Comparison of ENCODE assay signal across 1 cellular context in the genomic region with DNA sequence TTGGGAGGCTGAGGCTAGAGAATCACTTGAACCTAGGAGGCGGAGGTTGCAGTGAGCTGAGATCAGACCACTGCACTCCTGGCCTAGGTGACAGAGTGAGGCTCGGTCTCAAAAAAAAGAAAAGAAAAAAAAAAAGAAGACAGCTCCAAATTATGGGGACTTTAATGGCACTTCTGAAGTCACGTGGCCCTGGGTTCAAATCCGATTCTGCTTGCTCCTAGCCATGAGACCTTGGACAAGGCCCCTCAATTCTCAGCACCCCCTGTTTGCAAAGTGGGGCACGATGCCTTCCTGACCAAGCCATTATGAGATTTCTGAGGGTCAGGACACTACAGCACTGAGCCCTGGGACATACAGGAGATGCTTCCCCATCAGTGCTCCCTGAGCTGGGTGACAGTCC.
TF ChIP-seq lines count a peak whose summit lies in the region.

No MANE protein-coding gene starts in this region.

TF ChIP-seq in endothelial cell of umbilical vein, 7 proteins besides CTCF, POLR2A, EP300 and RAD21:
- TF ChIP-seq, protein P1, sequence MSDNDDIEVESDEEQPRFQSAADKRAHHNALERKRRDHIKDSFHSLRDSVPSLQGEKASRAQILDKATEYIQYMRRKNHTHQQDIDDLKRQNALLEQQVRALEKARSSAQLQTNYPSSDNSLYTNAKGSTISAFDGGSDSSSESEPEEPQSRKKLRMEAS (IDR thresholded peaks at IDR 0.05; ENCODE audit: insufficient read depth, insufficient read length), result no peak
- TF ChIP-seq JUN (IDR thresholded peaks at IDR 0.05; ENCODE audit: borderline replicate concordance, insufficient read depth, insufficient read length, low read depth), result no peak
